ENCODE assay signal across 22 cellular contexts in the genomic region with DNA sequence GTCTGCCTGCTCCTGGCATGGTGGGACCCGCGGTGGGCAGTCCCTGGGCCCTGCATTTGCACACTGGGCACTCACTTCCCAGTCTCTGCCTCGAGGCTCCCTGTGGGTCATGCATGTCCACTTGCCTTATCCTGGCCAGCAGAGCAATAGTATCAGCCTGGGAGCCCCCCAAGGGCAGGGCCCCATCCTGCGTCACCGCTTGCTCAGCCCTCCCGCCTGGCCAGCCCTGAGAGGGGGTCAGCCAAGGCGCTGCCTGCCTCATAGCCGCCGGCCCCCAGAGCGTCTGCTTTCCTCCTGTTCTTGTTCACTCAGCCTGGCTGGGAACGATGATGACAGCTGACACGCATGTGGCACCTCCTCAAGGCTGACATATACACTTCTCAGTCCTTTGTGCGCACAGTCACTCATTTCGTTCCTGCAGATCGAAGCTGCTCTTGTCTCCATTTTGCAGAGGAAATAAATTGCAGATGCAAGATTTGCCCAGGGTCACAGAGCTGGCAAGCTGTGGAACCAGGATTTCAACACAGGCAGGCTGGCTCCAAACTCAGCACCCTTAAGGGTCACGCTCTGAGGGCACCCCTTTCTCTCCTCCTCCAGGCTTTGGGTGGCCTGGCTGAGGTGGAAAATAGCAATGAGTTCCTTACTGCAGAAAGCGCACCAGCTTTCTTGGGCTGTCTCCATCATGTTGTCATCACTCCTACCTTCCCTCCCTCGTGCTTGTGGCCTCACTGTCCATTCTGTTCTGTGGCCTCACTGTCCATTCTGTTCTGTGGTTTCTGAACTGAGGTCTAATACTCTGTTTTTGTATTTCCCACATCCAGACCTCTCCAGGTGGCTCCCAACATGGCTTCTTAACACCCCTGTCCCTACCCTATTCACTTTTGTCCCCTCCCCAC. TPM values are rescaled to one million over a fixed set of nuclear protein-coding genes. Genes with fewer than 3 reads are reported as not detected.
DNase-seq lines count a peak whose midpoint lies in the region; TF ChIP-seq lines count a peak whose summit lies in the region.
"Had no signal": no experiment of that assay in that cellular context is flagged by ENCODE, and none has a peak within 500 bp of the region (broad histone marks: within the 10 kb centered on the region; RNA-seq: fewer than 3 reads in every experiment).

No MANE protein-coding gene starts in this region.

- H3K27me3 ChIP-seq in adipocyte (replicated peaks; ENCODE audit: control insufficient read depth, insufficient read depth, low read length) (no peaks in the 10 kb centered on the region), left ventricle myocardium inferior (ENCODE audit: low read depth) (peaks cover 86% of the 10 kb centered on the region), A673 (replicated peaks; ENCODE audit: insufficient read depth, low read depth, low read length, poor library complexity) (peaks cover 34% of the 10 kb centered on the region)
- H3K27me3 ChIP-seq: ascending aorta, neutrophil had no signal

- no peaks in the 10 kb centered on the region for H3K4me1 Mint-ChIP-seq in progenitor cell of endocrine pancreas (ENCODE audit: low read depth)
- H3K4me1 Mint-ChIP-seq: memory B cell had no signal

- no peaks in the 10 kb centered on the region for H3K36me3 Mint-ChIP-seq in progenitor cell of endocrine pancreas (ENCODE audit: insufficient read depth)
- H3K36me3 Mint-ChIP-seq: CD8-positive, alpha-beta T cell; memory B cell; WTC11 had no signal

- H3K4me1 ChIP-seq in adipocyte (ENCODE audit: control insufficient read depth, insufficient read depth, low read length) (peaks cover 38% of the 10 kb centered on the region), left ventricle myocardium inferior (peaks cover 16% of the 10 kb centered on the region), A673 (ENCODE audit: insufficient read depth, low read length, poor library complexity, severe bottlenecking) (no peaks in the 10 kb centered on the region)
- H3K4me1 ChIP-seq: A549, ascending aorta had no signal

- BruUV-seq in A673 (replicated peaks; lab: Mats Ljungman, UMichigan) = no TSS peak

- no peak overlapping the region for H3K9ac ChIP-seq in adipocyte (ENCODE audit: low read length)

- TF ChIP-seq CTCF in left ventricle myocardium inferior (IDR thresholded peaks at IDR 0.05; ENCODE audit: borderline replicate concordance) = no peak
- TF ChIP-seq CTCF in progenitor cell of endocrine pancreas (IDR thresholded peaks at IDR 0.05; ENCODE audit: unreplicated experiment) = no peak
- TF ChIP-seq CTCF in A673 (conservative IDR thresholded peaks at IDR 0.05; ENCODE audit: low read depth, low read length) = no peak

- CTCF ChIA-PET in A673 (lab: Charles Lee) = no interaction called here

- H3K9me3 ChIP-seq in adipocyte (ENCODE audit: control insufficient read depth, low read length) (no peaks in the 10 kb centered on the region), left ventricle myocardium inferior (replicated peaks) (no peaks in the 10 kb centered on the region), A673 (ENCODE audit: low read depth, low read length, poor library complexity, severe bottlenecking) (no peaks in the 10 kb centered on the region)
- H3K9me3 ChIP-seq: A549, ascending aorta, neutrophil, stomach had no signal

- POLR2A ChIA-PET in A673 (lab: Charles Lee; ENCODE audit: low non-redundant PET) = no interaction called here

- peak overlapping the region; percentile 19 for H3K27ac ChIP-seq in left ventricle myocardium inferior (replicated peaks)
- H3K27ac ChIP-seq in A673 (ENCODE audit: low read depth, low read length, poor library complexity, severe bottlenecking) = no peak overlapping the region
- H3K27ac ChIP-seq: A549, neutrophil had no signal

- H3K4me3 ChIP-seq in adipocyte (ENCODE audit: low read length) (peak overlapping the region; percentile 59), left ventricle myocardium inferior (no peak overlapping the region), A673 (ENCODE audit: low read depth, low read length, poor library complexity, severe bottlenecking) (no peak overlapping the region)
- H3K4me3 ChIP-seq: A549, ascending aorta, stomach had no signal

- no peaks in the 10 kb centered on the region for H3K9me3 Mint-ChIP-seq in progenitor cell of endocrine pancreas (ENCODE audit: low read depth)
- H3K9me3 Mint-ChIP-seq: CD8-positive, alpha-beta T cell; memory B cell; WTC11 had no signal

- peaks cover 31% of the 10 kb centered on the region for H3K27me3 Mint-ChIP-seq in progenitor cell of endocrine pancreas

- H3K36me3 ChIP-seq in adipocyte (ENCODE audit: control insufficient read depth, insufficient read depth, low read length, severe bottlenecking) = no peaks in the 10 kb centered on the region
- H3K36me3 ChIP-seq in left ventricle myocardium inferior = no peaks in the 10 kb centered on the region
- H3K36me3 ChIP-seq in A673 (ENCODE audit: insufficient read depth, low read length, poor library complexity, severe bottlenecking) = no peaks in the 10 kb centered on the region
- H3K36me3 ChIP-seq: neutrophil, stomach had no signal

- peak; percentile 59 for DNase-seq in AG20443 (ENCODE audit: low spot score)
- peak; percentile 12 for DNase-seq in adipocyte (ENCODE audit: low read depth)
- peak; percentile 57 for DNase-seq in left ventricle myocardium inferior
- no peak for DNase-seq in progenitor cell of endocrine pancreas (ENCODE audit: low spot score, unreplicated experiment)
- DNase-seq in putamen (ENCODE audit: low spot score) = no peak
- DNase-seq in D341Med (ENCODE audit: low spot score) = no peak
- no peak for DNase-seq in A673 (ENCODE audit: low spot score)
- DNase-seq in cerebellum (ENCODE audit: low spot score) = no peak
- DNase-seq: activated gamma-delta T cell; CD8-positive, alpha-beta T cell; dermis blood vessel endothelial cell; GDM1; NCI-H2029; stomach; T-helper 1 cell had no signal

- intact Hi-C loops in left ventricle myocardium inferior (cut with micrococcal nuclease) = no loop called here
- intact Hi-C loops in A673 (cut with micrococcal nuclease; ENCODE audit: unreplicated experiment) = no loop called here

- H3K4me3 Mint-ChIP-seq in progenitor cell of endocrine pancreas (ENCODE audit: low read depth) = no peak overlapping the region
- H3K4me3 Mint-ChIP-seq: CD8-positive, alpha-beta T cell; memory B cell; WTC11 had no signal

- H3K27ac Mint-ChIP-seq in progenitor cell of endocrine pancreas = peak overlapping the region; percentile 8
- H3K27ac Mint-ChIP-seq: CD8-positive, alpha-beta T cell; memory B cell; WTC11 had no signal

RNA-seq across cellular contexts. Expression of a gene that starts 17.2 kb away (rescaled TPM):
- total RNA-seq in left ventricle myocardium inferior (0.52 TPM), progenitor cell of endocrine pancreas (11.2 and 11.6 TPM in 2 replicates), A673 (2021) (not detected in 2 replicates), cerebellum (1.5 TPM)
- total RNA-seq: activated CD8-positive, alpha-beta memory T cell treated with anti-CD3 and anti-CD28 coated beads for 36 hours; ascending aorta; CD8-positive, alpha-beta T cell; dermis blood vessel endothelial cell had no signal

RNA-seq across cellular contexts. Expression of a gene that starts 25.5 kb away (rescaled TPM):
- total RNA-seq in left ventricle myocardium inferior = not detected
- total RNA-seq in progenitor cell of endocrine pancreas = 32.9 and 35.2 TPM in 2 replicates
- not detected in 2 replicates for total RNA-seq in A673 (2021)
- total RNA-seq in cerebellum = not detected
- total RNA-seq: activated CD8-positive, alpha-beta memory T cell treated with anti-CD3 and anti-CD28 coated beads for 36 hours; ascending aorta; CD8-positive, alpha-beta T cell; dermis blood vessel endothelial cell; esophagus mucosa; WTC11 had no signal

Comparison
In these comparisons a context has a peak if more than half of its experiments do, and no peak if none do; other contexts are left out.
1. DNase-seq: peak in AG20443 (single experiment), adipocyte (single experiment) and left ventricle myocardium inferior (single experiment); none in progenitor cell of endocrine pancreas (single experiment), putamen (single experiment), D341Med (single experiment), A673 (single experiment) and cerebellum (single experiment).
2. RNA of a gene that starts 25.5 kb away (total RNA-seq): 32.9 to 35.2 TPM in progenitor cell of endocrine pancreas; not detected in left ventricle myocardium inferior (single experiment), not detected in A673 and not detected in cerebellum (single experiment); every median in the first group is over 10 times any median in the second.